ENCODE assay signal across 18 cellular contexts in genomic region chr6:70557998-70558397, GRCh38.
"Had no signal": no experiment of that assay in that cellular context is flagged by ENCODE, and none has a peak within 500 bp of the region (broad histone marks: within the 10 kb centered on the region; RNA-seq: fewer than 3 reads in every experiment).

No MANE protein-coding gene starts in this region.

- ATAC-seq: effector memory CD8-positive, alpha-beta T cell; foreskin keratinocyte; left lung; sciatic nerve had no signal

- FAIRE-seq: kidney had no signal

- H3K9me3 Mint-ChIP-seq: activated CD4-positive, alpha-beta T cell treated with anti-CD3 and anti-CD28 coated beads, Interleukin-2, amount 10 ng/mL, durations not matched to agents 7 days and 5 days; effector memory CD8-positive, alpha-beta T cell; naive B cell; T-helper 1 cell treated with Interleukin-12 subunit alpha and Interleukin-12 subunit beta and Interleukin-4 antibody, amounts not matched to agents 30 μg/mL and 1 μg/mL, for 36 hours had no signal

- H3K9me3 ChIP-seq: ascending aorta, breast epithelium, left lung, ovary, tibial artery, uterus had no signal

- H3K27ac ChIP-seq: ascending aorta, breast epithelium, foreskin keratinocyte, left lung, ovary, tibial artery, uterus, WERI-Rb-1 had no signal

- H3K4me3 Mint-ChIP-seq: activated CD4-positive, alpha-beta T cell treated with anti-CD3 and anti-CD28 coated beads, Interleukin-2, amount 10 ng/mL, durations not matched to agents 7 days and 5 days; effector memory CD8-positive, alpha-beta T cell; T-helper 1 cell treated with Interleukin-12 subunit alpha and Interleukin-12 subunit beta and Interleukin-4 antibody, amounts not matched to agents 30 μg/mL and 1 μg/mL, for 36 hours had no signal

- H3K27ac Mint-ChIP-seq: activated CD4-positive, alpha-beta T cell treated with anti-CD3 and anti-CD28 coated beads, Interleukin-2, amount 10 ng/mL, durations not matched to agents 7 days and 5 days; effector memory CD8-positive, alpha-beta T cell; T-helper 1 cell treated with Interleukin-12 subunit alpha and Interleukin-12 subunit beta and Interleukin-4 antibody, amounts not matched to agents 30 μg/mL and 1 μg/mL, for 36 hours had no signal

- H3K27me3 ChIP-seq: ascending aorta, breast epithelium, foreskin keratinocyte, left lung, ovary, tibial artery, uterus had no signal

- H3K27me3 Mint-ChIP-seq: activated CD4-positive, alpha-beta T cell treated with anti-CD3 and anti-CD28 coated beads, Interleukin-2, amount 10 ng/mL, durations not matched to agents 7 days and 5 days; effector memory CD8-positive, alpha-beta T cell; naive B cell had no signal

- H3K4me3 ChIP-seq: ascending aorta, breast epithelium, left lung, ovary, tibial artery, uterus had no signal

- DNase-seq: activated CD4-positive, alpha-beta T cell treated with anti-CD3 and anti-CD28 coated beads, Interleukin-2, amount 10 ng/mL, durations not matched to agents 7 days and 5 days; dermis blood vessel endothelial cell; effector memory CD8-positive, alpha-beta T cell; foreskin keratinocyte; glutamatergic neuron; hypothalamus; kidney; left lung; mammary epithelial cell; naive B cell; ovary; tibial artery; uterus; WERI-Rb-1 had no signal

- H3K4me1 Mint-ChIP-seq: naive B cell had no signal

- H3K36me3 ChIP-seq: breast epithelium, left lung, ovary, uterus, WERI-Rb-1 had no signal

- H3K4me1 ChIP-seq: ascending aorta, breast epithelium, foreskin keratinocyte, left lung, uterus had no signal
